ENCODE assay signal across 17 cellular contexts in the genomic region with DNA sequence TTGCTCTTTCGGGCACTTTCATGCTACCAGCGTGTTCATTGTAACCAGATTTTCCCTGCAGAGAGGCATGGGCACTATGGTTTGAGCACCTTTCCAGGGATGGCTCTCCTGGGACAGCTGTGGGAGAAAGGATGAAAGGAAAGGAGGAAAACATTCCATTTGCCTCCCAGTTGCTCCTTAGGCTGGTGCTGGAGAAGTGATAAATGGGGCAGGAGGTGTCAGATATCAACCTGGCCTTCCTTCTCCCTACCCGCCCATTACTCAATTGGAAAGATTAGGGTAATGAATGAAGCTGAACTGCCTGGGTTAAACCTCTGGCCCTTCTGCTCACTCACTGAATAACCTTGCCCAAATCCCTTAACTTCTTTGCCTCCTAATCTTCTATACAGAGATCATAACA.
A peak's percentile ranks its signal among the peaks of the same experiment; 100 is the strongest.
DNase-seq lines count a peak whose midpoint lies in the region; ATAC-seq and TF ChIP-seq lines count a peak whose summit lies in the region.
"Had no signal": no experiment of that assay in that cellular context is flagged by ENCODE, and none has a peak within 500 bp of the region (broad histone marks: within the 10 kb centered on the region; RNA-seq: fewer than 3 reads in every experiment).

No MANE protein-coding gene starts in this region.

- no peak overlapping the region for H3K9ac ChIP-seq in Karpas-422 (ENCODE audit: low read length)
- no peak overlapping the region for H3K9ac ChIP-seq in neural progenitor cell

- H4K20me1 ChIP-seq in Karpas-422 (ENCODE audit: insufficient read depth, low read depth, low read length) (no peaks in the 10 kb centered on the region), neural progenitor cell (ENCODE audit: low read depth) (no peaks in the 10 kb centered on the region)

- no peaks in the 10 kb centered on the region for H3K9me3 ChIP-seq in Karpas-422 (ENCODE audit: low read length)
- no peaks in the 10 kb centered on the region for H3K9me3 ChIP-seq in WERI-Rb-1 (ENCODE audit: severe bottlenecking)
- H3K9me3 ChIP-seq in neural progenitor cell (ENCODE audit: low read depth): peaks cover 3% of the 10 kb centered on the region
- H3K9me3 ChIP-seq: BE2C, HAP-1 had no signal

- H3K27ac Mint-ChIP-seq in neural progenitor cell: no peak overlapping the region
- H3K27ac Mint-ChIP-seq: CD4-positive, CD25-positive, alpha-beta regulatory T cell; CD8-positive, alpha-beta memory T cell had no signal

- peaks cover 31% of the 10 kb centered on the region for H3K4me1 Mint-ChIP-seq in neural progenitor cell
- H3K4me1 Mint-ChIP-seq: CD4-positive, CD25-positive, alpha-beta regulatory T cell; CD8-positive, alpha-beta memory T cell had no signal

- no peaks in the 10 kb centered on the region for H3K4me1 ChIP-seq in Karpas-422 (ENCODE audit: low read length)
- peaks cover 28% of the 10 kb centered on the region for H3K4me1 ChIP-seq in neural progenitor cell
- H3K4me1 ChIP-seq: HAP-1 had no signal

- no peak for ATAC-seq in GM21447 (IDR thresholded peaks at IDR 0.05; ENCODE audit: unreplicated experiment)

- TF ChIP-seq CTCF in WERI-Rb-1 (IDR thresholded peaks at IDR 0.05; ENCODE audit: low read depth, low read length) (no peak), neural progenitor cell (IDR thresholded peaks at IDR 0.05) (no peak)

- H3F3A ChIP-seq in neural progenitor cell (ENCODE audit: low read depth): no peaks in the 10 kb centered on the region

- H3K4me3 ChIP-seq in Karpas-422 (ENCODE audit: low read length) (no peak overlapping the region), WERI-Rb-1 (ENCODE audit: low read depth, low read length) (no peak overlapping the region), neural progenitor cell (no peak overlapping the region)
- H3K4me3 ChIP-seq: HAP-1 had no signal

- no peaks in the 10 kb centered on the region for H3K9me2 ChIP-seq in Karpas-422 (replicated peaks; ENCODE audit: insufficient read depth, low read length)

- H3K36me3 ChIP-seq in Karpas-422 (ENCODE audit: insufficient read depth, low read length) (no peaks in the 10 kb centered on the region), WERI-Rb-1 (no peaks in the 10 kb centered on the region), neural progenitor cell (no peaks in the 10 kb centered on the region)
- H3K36me3 ChIP-seq: BE2C, HAP-1 had no signal

- no peak overlapping the region for H3K4me3 Mint-ChIP-seq in neural progenitor cell
- H3K4me3 Mint-ChIP-seq: CD4-positive, CD25-positive, alpha-beta regulatory T cell; CD8-positive, alpha-beta memory T cell had no signal

- H3K27ac ChIP-seq in Karpas-422 (ENCODE audit: low read length) (no peak overlapping the region), WERI-Rb-1 (no peak overlapping the region), neural progenitor cell (no peak overlapping the region)
- H3K27ac ChIP-seq: HL-60 had no signal

- peak; percentile 20 for DNase-seq in Karpas-422
- DNase-seq in WERI-Rb-1: peak; percentile 43
- peak; percentile 47 for DNase-seq in iPS-NIHi7 (ENCODE audit: extremely low spot score)
- peak; percentile 8 for DNase-seq in neural progenitor cell (ENCODE audit: low spot score)
- no peak for DNase-seq in activated CD4-positive, alpha-beta T cell treated with anti-CD3 and anti-CD28 coated beads, Interleukin-2, amount 50 U/mL, for 4 hours
- no peak for DNase-seq in DMS153 treated with DMSO at 0.1 percent for 48 hours (lab: John Stamatoyannopoulos, UW; ENCODE audit: unreplicated experiment)
- DNase-seq: ACHN; BE2C; C1 segment of cervical spinal cord; CD4-positive, CD25-positive, alpha-beta regulatory T cell; CD8-positive, alpha-beta memory T cell; COR-L47; DMS 273 treated with DMSO at 0.1 percent for 48 hours; GDM1 had no signal

- H2AFZ ChIP-seq in Karpas-422 (ENCODE audit: low read length) (no peak overlapping the region), neural progenitor cell (replicated peaks) (no peak overlapping the region)

- no peaks in the 10 kb centered on the region for H3K27me3 ChIP-seq in Karpas-422 (ENCODE audit: low read length)
- H3K27me3 ChIP-seq in WERI-Rb-1 (ENCODE audit: insufficient read depth, low read depth, severe bottlenecking): no peaks in the 10 kb centered on the region
- no peaks in the 10 kb centered on the region for H3K27me3 ChIP-seq in neural progenitor cell
- H3K27me3 ChIP-seq: BE2C had no signal

- H3K4me2 ChIP-seq in Karpas-422 (ENCODE audit: low read depth, low read length, poor library complexity, severe bottlenecking): no peak overlapping the region
- peak overlapping the region; percentile 42 for H3K4me2 ChIP-seq in neural progenitor cell

- H3K27me3 Mint-ChIP-seq in neural progenitor cell (ENCODE audit: insufficient read depth, low read depth): peaks cover 10% of the 10 kb centered on the region

- no peaks in the 10 kb centered on the region for H3K79me2 ChIP-seq in Karpas-422 (ENCODE audit: low read length)
- no peaks in the 10 kb centered on the region for H3K79me2 ChIP-seq in neural progenitor cell (ENCODE audit: low read depth)

- no peaks in the 10 kb centered on the region for H3K36me3 Mint-ChIP-seq in neural progenitor cell
- H3K36me3 Mint-ChIP-seq: CD4-positive, CD25-positive, alpha-beta regulatory T cell; CD8-positive, alpha-beta memory T cell had no signal

- no peaks in the 10 kb centered on the region for H3K9me3 Mint-ChIP-seq in neural progenitor cell
- H3K9me3 Mint-ChIP-seq: CD4-positive, CD25-positive, alpha-beta regulatory T cell; CD8-positive, alpha-beta memory T cell had no signal

Comparison
In these comparisons a context has a peak if more than half of its experiments do, and no peak if none do; other contexts are left out.
1. DNase-seq: peak in Karpas-422 (single experiment), WERI-Rb-1 (single experiment), iPS-NIHi7 (single experiment) and neural progenitor cell (single experiment); none in activated CD4-positive, alpha-beta T cell treated with anti-CD3 and anti-CD28 coated beads, Interleukin-2, amount 50 U/mL, for 4 hours (0 of 2) and DMS153 treated with DMSO at 0.1 percent for 48 hours (single experiment).